Comparison of ENCODE assay signal across 24 cellular contexts in the genomic region with DNA sequence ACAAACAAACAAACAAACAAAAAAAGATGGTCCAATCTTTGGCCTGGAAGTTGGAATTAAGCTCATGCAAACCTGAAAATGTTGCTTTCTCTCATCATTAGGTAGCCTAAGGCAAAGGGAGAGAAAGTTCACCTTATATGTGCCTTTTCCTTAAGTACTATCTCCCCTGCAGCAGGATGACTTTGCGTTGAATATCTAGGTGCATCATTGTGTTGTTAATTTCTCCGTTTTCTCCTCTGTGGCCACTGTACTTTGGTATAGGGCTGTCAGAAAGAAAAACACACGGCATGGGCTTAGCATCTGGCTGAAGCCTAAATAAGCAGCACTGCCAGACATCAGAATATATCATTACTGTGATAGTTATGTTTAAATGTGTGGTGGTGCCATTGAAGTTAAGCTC.
DNase-seq lines count a peak whose midpoint lies in the region; ATAC-seq and TF ChIP-seq lines count a peak whose summit lies in the region.
"Had no signal": no experiment of that assay in that cellular context is flagged by ENCODE, and none has a peak within 500 bp of the region (broad histone marks: within the 10 kb centered on the region; RNA-seq: fewer than 3 reads in every experiment).

No MANE protein-coding gene starts in this region.

- H3K4me1 Mint-ChIP-seq in activated B cell treated with CpG ODN at 0.5 μM for 24 hours (peaks cover 55% of the 10 kb centered on the region), neural progenitor cell (no peaks in the 10 kb centered on the region)
- H3K4me1 Mint-ChIP-seq: CD4-positive, alpha-beta memory T cell had no signal

- peak overlapping the region; percentile 68 for H3K27ac Mint-ChIP-seq in activated B cell treated with CpG ODN at 0.5 μM for 24 hours
- H3K27ac Mint-ChIP-seq in neural progenitor cell, result no peak overlapping the region
- H3K27ac Mint-ChIP-seq: CD4-positive, alpha-beta memory T cell had no signal

- H3K9me2 ChIP-seq in Karpas-422 (replicated peaks; ENCODE audit: insufficient read depth, low read length), result no peaks in the 10 kb centered on the region

- H3K9me3 Mint-ChIP-seq in activated B cell treated with CpG ODN at 0.5 μM for 24 hours, result peaks cover 3% of the 10 kb centered on the region
- H3K9me3 Mint-ChIP-seq in neural progenitor cell, result peaks cover 6% of the 10 kb centered on the region

- no peaks in the 10 kb centered on the region for H3K27me3 Mint-ChIP-seq in activated B cell treated with CpG ODN at 0.5 μM for 24 hours
- H3K27me3 Mint-ChIP-seq in neural progenitor cell (ENCODE audit: insufficient read depth, low read depth), result peaks cover 5% of the 10 kb centered on the region

- H3K36me3 Mint-ChIP-seq in activated B cell treated with CpG ODN at 0.5 μM for 24 hours (ENCODE audit: low read depth), result no peaks in the 10 kb centered on the region
- peaks cover 2% of the 10 kb centered on the region for H3K36me3 Mint-ChIP-seq in neural progenitor cell
- H3K36me3 Mint-ChIP-seq: CD4-positive, alpha-beta memory T cell had no signal

- DNase-seq in Karpas-422, result no peak
- DNase-seq in activated B cell treated with CpG ODN at 0.5 μM for 24 hours, result no peak
- no peak for DNase-seq in neural progenitor cell (ENCODE audit: low spot score)
- no peak for DNase-seq in left lobe of liver (ENCODE audit: low spot score)
- no peak for DNase-seq in HK-2 (ENCODE audit: unreplicated experiment)
- DNase-seq: 8988T; ACHN; C1 segment of cervical spinal cord; Caco-2; CD4-positive, alpha-beta memory T cell; DMS79; GF-D8; KBM-7; MG63; NCI-H1048; NCI-H1417; NCI-H1694; NCI-H2029 treated with DMSO at 0.1 percent for 48 hours; NCI-H526 treated with DMSO at 0.1 percent for 48 hours; Peyer's patch; SHP77 treated with DMSO at 0.1 percent for 48 hours had no signal

- H3K4me3 ChIP-seq in BLaER1, result no peak overlapping the region
- H3K4me3 ChIP-seq in Karpas-422 (ENCODE audit: low read length), result no peak overlapping the region
- H3K4me3 ChIP-seq in neural progenitor cell, result no peak overlapping the region
- H3K4me3 ChIP-seq: MG63, Peyer's patch had no signal

- POLR2A ChIA-PET in activated B cell treated with CpG ODN at 0.5 μM for 24 hours (lab: Charles Lee), result interaction anchor here (1.0 to 1.6 kb wide), 3 partner anchors 41 to 115 kb away, joined by 3 to 10 read pairs (median 3); no protein-coding TSS in a partner anchor

- H3K27ac ChIP-seq in BLaER1, result peak overlapping the region; percentile 16; the same call in 1 of the 2 replicates
- no peak overlapping the region for H3K27ac ChIP-seq in Karpas-422 (ENCODE audit: low read length)
- no peak overlapping the region for H3K27ac ChIP-seq in neural progenitor cell
- H3K27ac ChIP-seq: Peyer's patch had no signal

- H3K27me3 ChIP-seq in BLaER1 (no peaks in the 10 kb centered on the region), Karpas-422 (ENCODE audit: low read length) (no peaks in the 10 kb centered on the region), neural progenitor cell (no peaks in the 10 kb centered on the region)
- H3K27me3 ChIP-seq: MG63, Peyer's patch had no signal

- H3K36me3 ChIP-seq in BLaER1, result no peaks in the 10 kb centered on the region
- no peaks in the 10 kb centered on the region for H3K36me3 ChIP-seq in Karpas-422 (ENCODE audit: insufficient read depth, low read length)
- no peaks in the 10 kb centered on the region for H3K36me3 ChIP-seq in neural progenitor cell
- H3K36me3 ChIP-seq: MG63, Peyer's patch had no signal

- CTCF ChIA-PET in activated B cell treated with CpG ODN at 0.5 μM for 24 hours (lab: Charles Lee), result interaction anchor here (1.0 kb wide), 1 partner anchor 26 kb away, joined by 3 read pairs; no protein-coding TSS in a partner anchor

- H3K79me2 ChIP-seq in Karpas-422 (ENCODE audit: low read length), result no peaks in the 10 kb centered on the region
- no peaks in the 10 kb centered on the region for H3K79me2 ChIP-seq in neural progenitor cell (ENCODE audit: low read depth)

- intact Hi-C loops in activated B cell treated with CpG ODN at 0.5 μM for 24 hours (cut with micrococcal nuclease), result no loop called here

- peak overlapping the region; percentile 39 for H3K4me2 ChIP-seq in BLaER1
- H3K4me2 ChIP-seq in Karpas-422 (ENCODE audit: low read depth, low read length, poor library complexity, severe bottlenecking), result peak overlapping the region; percentile 1
- H3K4me2 ChIP-seq in neural progenitor cell, result no peak overlapping the region

- H3K9ac ChIP-seq in BLaER1, result no peak overlapping the region
- no peak overlapping the region for H3K9ac ChIP-seq in Karpas-422 (ENCODE audit: low read length)
- H3K9ac ChIP-seq in neural progenitor cell, result no peak overlapping the region

- H4K20me1 ChIP-seq in BLaER1 (no peaks in the 10 kb centered on the region), Karpas-422 (ENCODE audit: insufficient read depth, low read depth, low read length) (no peaks in the 10 kb centered on the region), neural progenitor cell (ENCODE audit: low read depth) (no peaks in the 10 kb centered on the region)

- H2AFZ ChIP-seq in Karpas-422 (ENCODE audit: low read length), result no peak overlapping the region
- H2AFZ ChIP-seq in neural progenitor cell (replicated peaks), result peak overlapping the region; percentile 85

- peaks cover 34% of the 10 kb centered on the region for H3K9me3 ChIP-seq in BLaER1
- no peaks in the 10 kb centered on the region for H3K9me3 ChIP-seq in Karpas-422 (ENCODE audit: low read length)
- no peaks in the 10 kb centered on the region for H3K9me3 ChIP-seq in neural progenitor cell (ENCODE audit: low read depth)
- H3K9me3 ChIP-seq: Caco-2, MG63, Peyer's patch had no signal

- H3K4me1 ChIP-seq in BLaER1 (peaks cover 55% of the 10 kb centered on the region), Karpas-422 (ENCODE audit: low read length) (peaks cover 33% of the 10 kb centered on the region), neural progenitor cell (no peaks in the 10 kb centered on the region)
- H3K4me1 ChIP-seq: Caco-2, Peyer's patch had no signal

- ATAC-seq in activated B cell treated with CpG ODN at 0.5 μM for 24 hours (ENCODE audit: low read depth) (no peak), GM18511 (IDR thresholded peaks at IDR 0.05; ENCODE audit: unreplicated experiment) (no peak), esophagus mucosa (no peak), left lobe of liver (no peak)

- H3F3A ChIP-seq in neural progenitor cell (ENCODE audit: low read depth), result no peaks in the 10 kb centered on the region

- H3K4me3 Mint-ChIP-seq in activated B cell treated with CpG ODN at 0.5 μM for 24 hours (peak overlapping the region; percentile 8), neural progenitor cell (no peak overlapping the region)
- H3K4me3 Mint-ChIP-seq: CD4-positive, alpha-beta memory T cell had no signal

- TF ChIP-seq CTCF in activated B cell treated with CpG ODN at 0.5 μM for 24 hours (IDR thresholded peaks at IDR 0.05) (no peak), neural progenitor cell (IDR thresholded peaks at IDR 0.05) (no peak)
